In the genomic region with DNA sequence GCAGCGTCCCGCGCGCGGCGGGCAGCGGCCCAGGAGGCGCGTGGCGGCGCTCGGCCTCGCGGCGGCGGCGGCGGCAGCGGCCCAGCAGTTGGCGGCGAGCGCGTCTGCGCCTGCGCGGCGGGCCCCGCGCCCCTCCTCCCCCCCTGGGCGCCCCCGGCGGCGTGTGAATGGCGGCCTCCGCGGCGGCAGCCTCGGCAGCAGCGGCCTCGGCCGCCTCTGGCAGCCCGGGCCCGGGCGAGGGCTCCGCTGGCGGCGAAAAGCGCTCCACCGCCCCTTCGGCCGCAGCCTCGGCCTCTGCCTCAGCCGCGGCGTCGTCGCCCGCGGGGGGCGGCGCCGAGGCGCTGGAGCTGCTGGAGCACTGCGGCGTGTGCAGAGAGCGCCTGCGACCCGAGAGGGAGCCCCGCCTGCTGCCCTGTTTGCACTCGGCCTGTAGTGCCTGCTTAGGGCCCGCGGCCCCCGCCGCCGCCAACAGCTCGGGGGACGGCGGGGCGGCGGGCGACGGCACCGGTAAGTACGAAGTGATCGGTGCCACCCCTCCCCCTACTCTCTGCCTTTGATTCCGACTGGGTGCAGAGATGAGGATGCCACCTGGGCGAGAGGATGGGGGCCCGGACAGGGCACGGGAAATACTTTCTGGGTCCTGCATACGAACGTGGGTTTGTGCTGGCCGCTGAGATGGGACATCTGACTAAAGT, we compare ENCODE assay signal across 1 cellular context.
TF ChIP-seq lines count a peak whose summit lies in the region.

No MANE protein-coding gene starts in this region.

TF ChIP-seq in K562, 482 proteins besides CTCF, POLR2A, EP300 and RAD21 (continued from another document and continues in another):
- no peak for TF ChIP-seq ZNF407 (IDR thresholded peaks at IDR 0.05; ENCODE audit: low read depth)
- no peak for TF ChIP-seq BMI1 (IDR thresholded peaks at IDR 0.05; ENCODE audit: low read length)
- TF ChIP-seq CHD1 (IDR thresholded peaks at IDR 0.05; ENCODE audit: low read length): peak; percentile 84
- TF ChIP-seq NEUROD1 (IDR thresholded peaks at IDR 0.05; ENCODE audit: borderline replicate concordance, low read depth, low read length, partially characterized antibody): peak; percentile 20
- TF ChIP-seq ZNF766 (CRISPR knock-in tag; conservative IDR thresholded peaks at IDR 0.05): no peak
- no peak for TF ChIP-seq KAT2B (IDR thresholded peaks at IDR 0.05; ENCODE audit: low read depth, low read length)
- peak; percentile 95 for TF ChIP-seq VEZF1 (CRISPR knock-in tag; IDR thresholded peaks at IDR 0.05)
- no peak for TF ChIP-seq CHAMP1 (IDR thresholded peaks at IDR 0.05)
- TF ChIP-seq, protein P1, sequence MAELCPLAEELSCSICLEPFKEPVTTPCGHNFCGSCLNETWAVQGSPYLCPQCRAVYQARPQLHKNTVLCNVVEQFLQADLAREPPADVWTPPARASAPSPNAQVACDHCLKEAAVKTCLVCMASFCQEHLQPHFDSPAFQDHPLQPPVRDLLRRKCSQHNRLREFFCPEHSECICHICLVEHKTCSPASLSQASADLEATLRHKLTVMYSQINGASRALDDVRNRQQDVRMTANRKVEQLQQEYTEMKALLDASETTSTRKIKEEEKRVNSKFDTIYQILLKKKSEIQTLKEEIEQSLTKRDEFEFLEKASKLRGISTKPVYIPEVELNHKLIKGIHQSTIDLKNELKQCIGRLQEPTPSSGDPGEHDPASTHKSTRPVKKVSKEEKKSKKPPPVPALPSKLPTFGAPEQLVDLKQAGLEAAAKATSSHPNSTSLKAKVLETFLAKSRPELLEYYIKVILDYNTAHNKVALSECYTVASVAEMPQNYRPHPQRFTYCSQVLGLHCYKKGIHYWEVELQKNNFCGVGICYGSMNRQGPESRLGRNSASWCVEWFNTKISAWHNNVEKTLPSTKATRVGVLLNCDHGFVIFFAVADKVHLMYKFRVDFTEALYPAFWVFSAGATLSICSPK (IDR thresholded peaks at IDR 0.05; ENCODE audit: borderline replicate concordance): no peak
- peak; percentile 7 for TF ChIP-seq FUS (optimal IDR thresholded peaks at IDR 0.05; ENCODE audit: low read depth, low read length)
- no peak for TF ChIP-seq WHSC1 (IDR thresholded peaks at IDR 0.05; ENCODE audit: low read length)
- no peak for TF ChIP-seq AFF4 (CRISPR knock-in tag; IDR thresholded peaks at IDR 0.05)
- TF ChIP-seq ZNF121 (CRISPR knock-in tag; conservative IDR thresholded peaks at IDR 0.05): no peak
- peak in 1 of 2 experiments; percentile 31; a peak in 1 of 4 replicates for TF ChIP-seq FOXA3 (CRISPR knock-in tag; conservative IDR thresholded peaks at IDR 0.05 in 1 of 2, IDR thresholded peaks at IDR 0.05 in 1 of 2)
- peak; percentile 49 for TF ChIP-seq POLR2G (IDR thresholded peaks at IDR 0.05; ENCODE audit: low read depth, low read length)
- TF ChIP-seq, protein P2, sequence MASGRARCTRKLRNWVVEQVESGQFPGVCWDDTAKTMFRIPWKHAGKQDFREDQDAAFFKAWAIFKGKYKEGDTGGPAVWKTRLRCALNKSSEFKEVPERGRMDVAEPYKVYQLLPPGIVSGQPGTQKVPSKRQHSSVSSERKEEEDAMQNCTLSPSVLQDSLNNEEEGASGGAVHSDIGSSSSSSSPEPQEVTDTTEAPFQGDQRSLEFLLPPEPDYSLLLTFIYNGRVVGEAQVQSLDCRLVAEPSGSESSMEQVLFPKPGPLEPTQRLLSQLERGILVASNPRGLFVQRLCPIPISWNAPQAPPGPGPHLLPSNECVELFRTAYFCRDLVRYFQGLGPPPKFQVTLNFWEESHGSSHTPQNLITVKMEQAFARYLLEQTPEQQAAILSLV (tag; IDR thresholded peaks at IDR 0.05): no peak
- peak; percentile 3; the same call in 1 of the 2 replicates for TF ChIP-seq POLR2H (tag; IDR thresholded peaks at IDR 0.05; ENCODE audit: low read depth)
- no peak for TF ChIP-seq SRSF9 (IDR thresholded peaks at IDR 0.05; ENCODE audit: borderline replicate concordance, low read depth, low read length)
- TF ChIP-seq NONO (IDR thresholded peaks at IDR 0.05; ENCODE audit: low read depth in 2 of 2, low read length in 1 of 2): peak in 1 of 2 experiments; percentile 4; a peak in 1 of 4 replicates
- peak; percentile 12 to 71 for TF ChIP-seq E2F6 (IDR thresholded peaks at IDR 0.05; ENCODE audit: borderline replicate concordance in 1 of 2, extremely low read depth in 1 of 2, insufficient read depth in 1 of 2, insufficient read length in 1 of 2, low read depth in 1 of 2, low read length in 1 of 2, poor library complexity in 1 of 2, severe bottlenecking in 1 of 2)
- peak; percentile 46; the same call in 1 of the 2 replicates for TF ChIP-seq PTBP1 (IDR thresholded peaks at IDR 0.05; ENCODE audit: low read depth, low read length)
- TF ChIP-seq TEAD4 (IDR thresholded peaks at IDR 0.05; ENCODE audit: low read length): no peak; the same call in 1 of the 2 replicates
- peak; percentile 44; the same call in 1 of the 2 replicates for TF ChIP-seq TEAD4 (CRISPR knock-in tag; IDR thresholded peaks at IDR 0.05; ENCODE audit: borderline replicate concordance)
- TF ChIP-seq, protein P3, sequence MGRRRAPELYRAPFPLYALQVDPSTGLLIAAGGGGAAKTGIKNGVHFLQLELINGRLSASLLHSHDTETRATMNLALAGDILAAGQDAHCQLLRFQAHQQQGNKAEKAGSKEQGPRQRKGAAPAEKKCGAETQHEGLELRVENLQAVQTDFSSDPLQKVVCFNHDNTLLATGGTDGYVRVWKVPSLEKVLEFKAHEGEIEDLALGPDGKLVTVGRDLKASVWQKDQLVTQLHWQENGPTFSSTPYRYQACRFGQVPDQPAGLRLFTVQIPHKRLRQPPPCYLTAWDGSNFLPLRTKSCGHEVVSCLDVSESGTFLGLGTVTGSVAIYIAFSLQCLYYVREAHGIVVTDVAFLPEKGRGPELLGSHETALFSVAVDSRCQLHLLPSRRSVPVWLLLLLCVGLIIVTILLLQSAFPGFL (CRISPR knock-in tag; IDR thresholded peaks at IDR 0.05): no peak
- no peak for TF ChIP-seq CBX3 (IDR thresholded peaks at IDR 0.05; ENCODE audit: borderline replicate concordance in 1 of 2, low read length in 2 of 2)
- peak; percentile 0 for TF ChIP-seq KDM5B (IDR thresholded peaks at IDR 0.05; ENCODE audit: insufficient replicate concordance, low read depth, low read length)
